Comparison of ENCODE assay signal across 16 cellular contexts in genomic region chr15:71385026-71385425, GRCh38.
DNase-seq lines count a peak whose midpoint lies in the region; ATAC-seq, FAIRE-seq and TF ChIP-seq lines count a peak whose summit lies in the region.
"Had no signal": no experiment of that assay in that cellular context is flagged by ENCODE, and none has a peak within 500 bp of the region (broad histone marks: within the 10 kb centered on the region; RNA-seq: fewer than 3 reads in every experiment).

No MANE protein-coding gene starts in this region.

- H3K27ac ChIP-seq in A549 (peak overlapping the region; percentile 35 to 61; a peak in 4 of 6 replicates), pancreas (peak overlapping the region in 3 of 4 donors; percentile 16 to 18 (median 17))

- peaks cover 7% of the 10 kb centered on the region; the same call in 1 of the 3 replicates for H3K9me3 ChIP-seq in A549
- no peaks in the 10 kb centered on the region for H3K9me3 ChIP-seq in pancreas

- WGBS in A549 (ENCODE audit: missing lambda C conversion rate), result 75% methylated on average over 4 of the region's 4 CpGs
- WGBS in pancreas, 2 donors, result 33 to 35% methylated on average over 4 of the region's 4 CpGs

- CTCF ChIA-PET in A549 (lab: Yijun Ruan, JAX), result interaction anchor here (0.7 to 5.9 kb wide), 9 partner anchors 7 to 416 kb away, joined by 3 to 49 read pairs (median 14); no protein-coding TSS in a partner anchor

- ATAC-seq in A549 (no peak), pancreas (peak in 2 of 4 donors; percentile 17 to 43), GM18505 (IDR thresholded peaks at IDR 0.05; ENCODE audit: unreplicated experiment) (no peak), GM18861 (IDR thresholded peaks at IDR 0.05; ENCODE audit: unreplicated experiment) (no peak)
- ATAC-seq: activated CD4-positive, alpha-beta T cell treated with anti-CD3 and anti-CD28 coated beads for 36 hours had no signal

- intact Hi-C loops in pancreas (cut with DNase I), result no loop called here

- H3K36me3 ChIP-seq in pancreas, result no peaks in the 10 kb centered on the region

- no peak for DNase-seq in A549 (ENCODE audit: low read depth in 1 of 2, low spot score in 1 of 2)
- peak; percentile 73 for DNase-seq in NCI-H1105 treated with DMSO at 0.1 percent for 48 hours (lab: John Stamatoyannopoulos, UW)
- peak; percentile 79 to 83 for DNase-seq in dermis microvascular lymphatic vessel endothelial cell (ENCODE audit: low read depth in 2 of 2)
- no peak for DNase-seq in pancreas
- no peak for DNase-seq in activated naive CD4-positive, alpha-beta T cell treated with anti-CD3 and anti-CD28 coated beads, Interleukin-2, amount 50 U/mL, for 16 hours
- DNase-seq in COR-L47 (lab: John Stamatoyannopoulos, UW), result no peak
- DNase-seq: activated CD4-positive, alpha-beta T cell treated with anti-CD3 and anti-CD28 coated beads for 36 hours; activated CD8-positive, alpha-beta memory T cell treated with anti-CD3 and anti-CD28 coated beads, Interleukin-2, amount 50 U/mL, for 48 hours; activated naive CD4-positive, alpha-beta T cell treated with anti-CD3 and anti-CD28 coated beads for 36 hours; central memory CD4-positive, alpha-beta T cell; NCI-H2107; NK-92 treated with Interleukin-12 subunit alpha and Interleukin-12 subunit beta, amount 100 ng/mL, for 24 hours; SIG-M5 had no signal

- POLR2A ChIA-PET in A549 (lab: Yijun Ruan, JAX), result no interaction called here

- TF ChIP-seq EP300 in A549 (IDR thresholded peaks at IDR 0.05), result no peak

- TF ChIP-seq RAD21 in A549 (conservative IDR thresholded peaks at IDR 0.05 in 1 of 2, IDR thresholded peaks at IDR 0.05 in 1 of 2), result no peak

- no peak overlapping the region for H3K4me3 ChIP-seq in A549
- H3K4me3 ChIP-seq in pancreas, result no peak overlapping the region

- H3K4me1 ChIP-seq in A549, result peaks cover 40% of the 10 kb centered on the region
- H3K4me1 ChIP-seq in pancreas, result peaks cover 0 to 6% (median 4%) of the 10 kb centered on the region in 3 donors

- FAIRE-seq in A549 (lab: Jason Lieb, UNC) (no peak), pancreas (lab: Jason Lieb, UNC) (no peak)
- FAIRE-seq: G401.6 had no signal

- H3K27me3 ChIP-seq in pancreas, result no peaks in the 10 kb centered on the region

- TF ChIP-seq CTCF in A549 (IDR thresholded peaks at IDR 0.05) (no peak), pancreas (IDR thresholded peaks at IDR 0.05) (no peak)

- no peak overlapping the region for H3K4me2 ChIP-seq in A549

- TF ChIP-seq POLR2A in A549 (IDR thresholded peaks at IDR 0.05; ENCODE audit: low read length), result no peak
- TF ChIP-seq POLR2A in GM18505 (IDR thresholded peaks at IDR 0.05; ENCODE audit: borderline replicate concordance, extremely low read depth, insufficient read depth, insufficient read length), result no peak

TF ChIP-seq in A549, 52 proteins besides CTCF, POLR2A, EP300 and RAD21:
- no peak for TF ChIP-seq ZNF302 (CRISPR knock-in tag; IDR thresholded peaks at IDR 0.05)
- no peak for TF ChIP-seq EHMT2 (IDR thresholded peaks at IDR 0.05; ENCODE audit: low read depth)
- TF ChIP-seq SREBF2 (IDR thresholded peaks at IDR 0.05), result no peak
- TF ChIP-seq PHF8 (IDR thresholded peaks at IDR 0.05; ENCODE audit: borderline replicate concordance, low read depth), result no peak
- TF ChIP-seq EHF (CRISPR knock-in tag; IDR thresholded peaks at IDR 0.05), result no peak
- no peak for TF ChIP-seq NPAS2 (CRISPR knock-in tag; IDR thresholded peaks at IDR 0.05; ENCODE audit: borderline replicate concordance)

Comparison
In these comparisons a context has a peak if more than half of its experiments do, and no peak if none do; other contexts are left out.
1. DNase-seq: peak in NCI-H1105 treated with DMSO at 0.1 percent for 48 hours (single experiment) and dermis microvascular lymphatic vessel endothelial cell (2 of 2); none in A549 (0 of 2), pancreas (0 of 6), activated naive CD4-positive, alpha-beta T cell treated with anti-CD3 and anti-CD28 coated beads, Interleukin-2, amount 50 U/mL, for 16 hours (single experiment) and COR-L47 (single experiment).